16 cellular contexts compared by ENCODE assay signal in genomic region chr13:46996316-46996715, GRCh38.
DNase-seq lines count a peak whose midpoint lies in the region; ATAC-seq and TF ChIP-seq lines count a peak whose summit lies in the region.
"Had no signal": no experiment of that assay in that cellular context is flagged by ENCODE, and none has a peak within 500 bp of the region (broad histone marks: within the 10 kb centered on the region; RNA-seq: fewer than 3 reads in every experiment).

No MANE protein-coding gene starts in this region.

- no peaks in the 10 kb centered on the region for H3K9me3 ChIP-seq in DOHH2 (ENCODE audit: control insufficient read depth, insufficient read depth, low read length)
- H3K9me3 ChIP-seq: A549, MG63 had no signal

- H3K4me3 ChIP-seq in DOHH2 (ENCODE audit: low read length), result 0 out of 2 replicates have a peak overlapping the region, but pooled peaks have one; percentile 0
- H3K4me3 ChIP-seq: A549, MG63 had no signal

- DNase-seq in NCI-H1417 treated with DMSO at 0.1 percent for 48 hours (lab: John Stamatoyannopoulos, UW) (no peak), Ammon's horn (ENCODE audit: low spot score) (no peak), nucleus accumbens (lab: John Stamatoyannopoulos, UW) (no peak), foreskin melanocyte (no peak)
- DNase-seq: activated CD4-positive, alpha-beta T cell treated with anti-CD3 and anti-CD28 coated beads, Interleukin-2, amount 50 U/mL, for 48 hours; activated naive CD4-positive, alpha-beta T cell treated with anti-CD3 and anti-CD28 coated beads for 36 hours; DMS 273 treated with DMSO at 0.1 percent for 48 hours; hypothalamus; MG63; T-helper 17 cell had no signal

- H3K4me2 ChIP-seq in DOHH2 (ENCODE audit: low read length), result peak overlapping the region; percentile 19; the same call in 1 of the 2 replicates
- H3K4me2 ChIP-seq: A549 had no signal

- H3K36me3 ChIP-seq in DOHH2 (ENCODE audit: control insufficient read depth, low read length), result no peaks in the 10 kb centered on the region
- H3K36me3 ChIP-seq: MG63 had no signal

- no peaks in the 10 kb centered on the region for H3K27me3 ChIP-seq in DOHH2 (ENCODE audit: control insufficient read depth, low read length)
- H3K27me3 ChIP-seq: MG63 had no signal

- ATAC-seq in GM19372 (IDR thresholded peaks at IDR 0.05; ENCODE audit: low read depth, unreplicated experiment) (peak; percentile 12), HG02623 (IDR thresholded peaks at IDR 0.05; ENCODE audit: unreplicated experiment) (peak; percentile 16), HG03196 (IDR thresholded peaks at IDR 0.05; ENCODE audit: unreplicated experiment) (peak; percentile 19)
- ATAC-seq: A549, Panc1, T-helper 17 cell had no signal

- no peaks in the 10 kb centered on the region for H3F3A ChIP-seq in DOHH2 (ENCODE audit: control insufficient read depth, insufficient read depth)

- no peaks in the 10 kb centered on the region for H4K20me1 ChIP-seq in DOHH2 (ENCODE audit: control insufficient read depth, insufficient read depth, low read depth, low read length)

- no peak for TF ChIP-seq CTCF in DOHH2 (IDR thresholded peaks at IDR 0.05; ENCODE audit: low read depth, low read length, poor library complexity, severe bottlenecking)

- H3K27ac ChIP-seq in DOHH2 (ENCODE audit: low read depth, low read length), result no peak overlapping the region
- H3K27ac ChIP-seq: A549 had no signal

- no peaks in the 10 kb centered on the region for H3K9me2 ChIP-seq in DOHH2 (replicated peaks; ENCODE audit: control insufficient read depth, low read length)

- H3K4me1 ChIP-seq in DOHH2 (ENCODE audit: control insufficient read depth, low read length), result peaks cover 19% of the 10 kb centered on the region
- H3K4me1 ChIP-seq: A549 had no signal

- no peaks in the 10 kb centered on the region for H3K79me2 ChIP-seq in DOHH2 (ENCODE audit: control insufficient read depth, low read length)
